ENCODE assay signal across 17 cellular contexts in genomic region chr3:37154668-37155319, GRCh38. TPM values are rescaled to one million over a fixed set of nuclear protein-coding genes. Genes with fewer than 3 reads are reported as not detected.
DNase-seq lines count a peak whose midpoint lies in the region; ATAC-seq, FAIRE-seq and TF ChIP-seq lines count a peak whose summit lies in the region.
"Had no signal": no experiment of that assay in that cellular context is flagged by ENCODE, and none has a peak within 500 bp of the region (broad histone marks: within the 10 kb centered on the region; RNA-seq: fewer than 3 reads in every experiment).

No MANE protein-coding gene starts in this region.

- TF ChIP-seq EP300 in HepG2 (IDR thresholded peaks at IDR 0.05; ENCODE audit: low read depth in 2 of 2, low read length in 2 of 2) (no peak), HepG2 (CRISPR knock-in tag; IDR thresholded peaks at IDR 0.05; ENCODE audit: borderline replicate concordance) (no peak)

- 95% methylated on average over 2 of the region's 2 CpGs for WGBS in HepG2 (ENCODE audit: low lambda C conversion rate)
- WGBS in right lobe of liver (ENCODE audit: insufficient coverage, low coverage, low lambda C conversion rate, missing lambda C conversion rate) = 73% methylated on average over 2 of the region's 2 CpGs

- H3K4me2 ChIP-seq in HepG2 (ENCODE audit: low read depth, low read length) (no peak overlapping the region), Karpas-422 (ENCODE audit: low read depth, low read length, poor library complexity, severe bottlenecking) (peak overlapping the region; percentile 37)

- TF ChIP-seq CTCF in HepG2 (CRISPR knock-in tag; IDR thresholded peaks at IDR 0.05) (no peak), right lobe of liver (IDR thresholded peaks at IDR 0.05) (no peak), GM13977 (IDR thresholded peaks at IDR 0.05; ENCODE audit: extremely low read depth, insufficient read depth, missing control alignments) (no peak)

- H3K4me3 ChIP-seq in HepG2 (replicated peaks in 1 of 3; ENCODE audit: insufficient read depth in 1 of 3, low read depth in 2 of 3, low read length in 3 of 3) (no peak overlapping the region), right lobe of liver (no peak overlapping the region), Karpas-422 (ENCODE audit: low read length) (no peak overlapping the region)
- H3K4me3 ChIP-seq: SJCRH30 had no signal

- H3K36me3 ChIP-seq in HepG2 (replicated peaks in 1 of 2; ENCODE audit: control insufficient read depth in 1 of 2, insufficient read depth in 2 of 2, low read length in 2 of 2) (peaks cover 2 to 19% of the 10 kb centered on the region in 2 experiments; a peak in 4 of 5 replicates), right lobe of liver (peaks cover 0 to 6% (median under 1%) of the 10 kb centered on the region in 4 donors), Karpas-422 (ENCODE audit: insufficient read depth, low read length) (no peaks in the 10 kb centered on the region)

- H3K9ac ChIP-seq in HepG2 (ENCODE audit: insufficient read depth, low read depth, low read length) (no peak overlapping the region), Karpas-422 (ENCODE audit: low read length) (no peak overlapping the region)

- BruUV-seq in HepG2 (replicated peaks; lab: Mats Ljungman, UMichigan) = no TSS peak

- no peaks in the 10 kb centered on the region for H4K20me1 ChIP-seq in HepG2 (ENCODE audit: insufficient read depth, low read length)
- H4K20me1 ChIP-seq in Karpas-422 (ENCODE audit: insufficient read depth, low read depth, low read length) = no peaks in the 10 kb centered on the region

- no peak overlapping the region for H3K27ac Mint-ChIP-seq in central memory CD8-positive, alpha-beta T cell (ENCODE audit: low read depth)
- H3K27ac Mint-ChIP-seq: H9 had no signal

- DNase-seq in HepG2 (ENCODE audit: low spot score) = no peak
- DNase-seq in right lobe of liver = no peak
- DNase-seq in Karpas-422 = no peak
- DNase-seq in central memory CD8-positive, alpha-beta T cell (ENCODE audit: low spot score in 2 of 2) = no peak
- DNase-seq in KG1 (lab: John Stamatoyannopoulos, UW) = no peak
- no peak for DNase-seq in GM13977 (ENCODE audit: low spot score)
- DNase-seq: COR-L47, EL, H9, NCI-H1092 treated with DMSO at 0.1 percent for 48 hours, NCI-H2081 treated with DMSO at 0.1 percent for 48 hours, NCI-H510A, NCI-H774, RPMI8226, SJCRH30 had no signal

- no peaks in the 10 kb centered on the region for H3K9me3 Mint-ChIP-seq in central memory CD8-positive, alpha-beta T cell
- H3K9me3 Mint-ChIP-seq: H9 had no signal

- H3K27ac ChIP-seq in HepG2 (ENCODE audit: extremely low read length, insufficient read depth, low read length) = no peak overlapping the region
- no peak overlapping the region for H3K27ac ChIP-seq in right lobe of liver
- peak overlapping the region; percentile 12; the same call in 1 of the 2 replicates for H3K27ac ChIP-seq in Karpas-422 (ENCODE audit: low read length)
- H3K27ac ChIP-seq: C4-2B, SJCRH30 had no signal

- no peaks in the 10 kb centered on the region for H3K9me2 ChIP-seq in Karpas-422 (replicated peaks; ENCODE audit: insufficient read depth, low read length)

- peaks cover 11% of the 10 kb centered on the region; the same call in 1 of the 2 replicates for H3K4me1 ChIP-seq in HepG2 (ENCODE audit: insufficient read depth, low read length)
- H3K4me1 ChIP-seq in right lobe of liver = peaks cover 0 to 5% (median 0%) of the 10 kb centered on the region in 4 donors
- peaks cover 11% of the 10 kb centered on the region for H3K4me1 ChIP-seq in Karpas-422 (ENCODE audit: low read length)
- H3K4me1 ChIP-seq: SJCRH30 had no signal

- TF ChIP-seq RAD21 in HepG2 (CRISPR knock-in tag; IDR thresholded peaks at IDR 0.05) = no peak

- ATAC-seq in HepG2 (no peak), right lobe of liver (no peak), GM18517 (IDR thresholded peaks at IDR 0.05; ENCODE audit: unreplicated experiment) (no peak)
- peak; percentile 28 for ATAC-seq in central memory CD8-positive, alpha-beta T cell (replicated peaks; ENCODE audit: extremely low read depth, poor library complexity, severe bottlenecking)

- FAIRE-seq in HepG2 (lab: Jason Lieb, UNC) = no peak

- H2AFZ ChIP-seq in HepG2 (ENCODE audit: low read length) (no peak overlapping the region), Karpas-422 (ENCODE audit: low read length) (no peak overlapping the region)

- peaks cover 5% of the 10 kb centered on the region for H3K36me3 Mint-ChIP-seq in central memory CD8-positive, alpha-beta T cell (ENCODE audit: insufficient read depth)

- POLR2A ChIA-PET in HepG2 (lab: Yijun Ruan, JAX) = no interaction called here

- no peak overlapping the region for H3K4me3 Mint-ChIP-seq in central memory CD8-positive, alpha-beta T cell
- H3K4me3 Mint-ChIP-seq: H9 had no signal

- TF ChIP-seq POLR2A in HepG2 (IDR thresholded peaks at IDR 0.05; ENCODE audit: insufficient read depth in 1 of 2, low read depth in 2 of 2, low read length in 2 of 2) (no peak), right lobe of liver (IDR thresholded peaks at IDR 0.05) (no peak)

- no peaks in the 10 kb centered on the region for H3K27me3 ChIP-seq in HepG2 (ENCODE audit: control insufficient read depth in 1 of 2, insufficient read depth in 2 of 2, low read length in 2 of 2)
- no peaks in the 10 kb centered on the region for H3K27me3 ChIP-seq in right lobe of liver
- no peaks in the 10 kb centered on the region for H3K27me3 ChIP-seq in Karpas-422 (ENCODE audit: low read length)
- H3K27me3 ChIP-seq: SJCRH30 had no signal

- H3K4me1 Mint-ChIP-seq in central memory CD8-positive, alpha-beta T cell = peaks cover 7% of the 10 kb centered on the region
- H3K4me1 Mint-ChIP-seq: H9 had no signal

- H3K79me2 ChIP-seq in HepG2 (ENCODE audit: insufficient read depth, low read length) (no peaks in the 10 kb centered on the region), Karpas-422 (ENCODE audit: low read length) (peaks cover 70% of the 10 kb centered on the region)

- in situ Hi-C loops in HepG2 (cut with HindIII; ENCODE audit: extremely low pct_ligation_motif_present, low pct_unique_long_range_greater_than_20kb) = no loop called here
- in situ Hi-C loops in GM13977 (cut with MboI; ENCODE audit: low pct_unique_long_range_greater_than_20kb, low sequenced_read_pairs, unreplicated experiment) = no loop called here

- H3K9me3 ChIP-seq in HepG2 (ENCODE audit: low read length) (no peaks in the 10 kb centered on the region), right lobe of liver (no peaks in the 10 kb centered on the region), Karpas-422 (ENCODE audit: low read length) (no peaks in the 10 kb centered on the region)
- H3K9me3 ChIP-seq: SJCRH30 had no signal

- CTCF ChIA-PET in HepG2 (lab: Yijun Ruan, JAX; ENCODE audit: low intra/inter-chr PET ratio, low total read pairs) = no interaction called here

- no peaks in the 10 kb centered on the region for H3K27me3 Mint-ChIP-seq in central memory CD8-positive, alpha-beta T cell

- intact Hi-C loops in HepG2 (cut with micrococcal nuclease; ENCODE audit: unreplicated experiment) = no loop called here
- intact Hi-C loops in right lobe of liver (cut with DNase I) = no loop called here

TF ChIP-seq in HepG2, 621 proteins besides CTCF, POLR2A, EP300 and RAD21:
- no peak for TF ChIP-seq MAZ (IDR thresholded peaks at IDR 0.05; ENCODE audit: borderline replicate concordance, low read depth, low read length)
- TF ChIP-seq MAZ (CRISPR knock-in tag; IDR thresholded peaks at IDR 0.05; ENCODE audit: low read depth) = no peak
- peak; percentile 36 for TF ChIP-seq ATF7 (IDR thresholded peaks at IDR 0.05)
- no peak for TF ChIP-seq ATF7 (CRISPR knock-in tag; IDR thresholded peaks at IDR 0.05)
- no peak for TF ChIP-seq MYNN (CRISPR knock-in tag; IDR thresholded peaks at IDR 0.05; ENCODE audit: low read depth)
- TF ChIP-seq MED1 (CRISPR knock-in tag; IDR thresholded peaks at IDR 0.05) = no peak

RNA-seq across cellular contexts. Expression of gene LRRFIP2, which starts 19.6 kb away (rescaled TPM):
- total RNA-seq in HepG2 (2016; rRNA removed; fragmentation: Illumina TruSeq; extraction: Trizol) (32.2 and 33.7 TPM in 2 replicates), right lobe of liver (10 to 100 TPM; 32.8 to 46.1 (median 39.6) TPM)
- 27.4 and 28.7 TPM in 2 replicates for total RNA-seq in HepG2 (2016; cell fraction: cytosol; rRNA removed; fragmentation: Illumina TruSeq; extraction: Trizol; ENCODE audit: low read depth)
- 27.5 and 33.1 TPM in 2 replicates for total RNA-seq in HepG2 (2016; cell fraction: insoluble cytoplasmic fraction; rRNA removed; fragmentation: Illumina TruSeq; extraction: Trizol)
- total RNA-seq in HepG2 (2016; cell fraction: membrane; rRNA removed; fragmentation: Illumina TruSeq; extraction: Trizol) = 39.7 and 47.6 TPM in 2 replicates
- total RNA-seq in HepG2 (2016; cell fraction: nucleus; rRNA removed; fragmentation: Illumina TruSeq; extraction: Trizol) = 42.0 and 44.0 TPM in 2 replicates
- polyA plus RNA-seq in HepG2 (2011; rRNA removed) = 9.9 and 13.5 TPM in 2 replicates
- 7.4 and 9.3 TPM in 2 replicates for polyA plus RNA-seq in HepG2 (2011; cell fraction: cytosol; rRNA removed)
- polyA plus RNA-seq in HepG2 (2011; cell fraction: nucleus; rRNA removed) = 9.5 and 9.8 TPM in 2 replicates
- polyA plus RNA-seq in HepG2 (2012) = 18.5 and 20.9 TPM in 2 replicates
- 22.9 and 27.7 TPM in 2 replicates for polyA plus RNA-seq in HepG2 (2016; cell fraction: cytosol; fragmentation: Illumina TruSeq; extraction: Trizol; ENCODE audit: low read depth)
- 32.7 and 34.9 TPM in 2 replicates for polyA plus RNA-seq in HepG2 (2016; cell fraction: insoluble cytoplasmic fraction; fragmentation: Illumina TruSeq; extraction: Trizol; ENCODE audit: low read depth)
- 31.3 and 34.7 TPM in 2 replicates for polyA plus RNA-seq in HepG2 (2016; cell fraction: membrane; fragmentation: Illumina TruSeq; extraction: Trizol; ENCODE audit: low read depth)
- polyA plus RNA-seq in HepG2 (2016; cell fraction: nucleus; fragmentation: Illumina TruSeq; extraction: Trizol; ENCODE audit: insufficient read depth, low read depth) = 35.0 and 37.3 TPM in 2 replicates
- 10.3 and 20.6 TPM in 2 replicates for polyA minus RNA-seq in HepG2 (2011; rRNA and poly(A)+ RNA removed; ENCODE audit: low replicate concordance)
- polyA minus RNA-seq in HepG2 (2011; cell fraction: cytosol; rRNA and poly(A)+ RNA removed) = 10.3 and 12.0 TPM in 2 replicates
- polyA minus RNA-seq in HepG2 (2011; cell fraction: nucleus; rRNA and poly(A)+ RNA removed) = 69.1 and 70.6 TPM in 2 replicates
- 43.7 and 45.5 TPM in 2 replicates for total RNA-seq in Karpas-422 (2014; rRNA removed; shearing (Covaris generic); ENCODE audit: low replicate concordance)
